In the genomic region with DNA sequence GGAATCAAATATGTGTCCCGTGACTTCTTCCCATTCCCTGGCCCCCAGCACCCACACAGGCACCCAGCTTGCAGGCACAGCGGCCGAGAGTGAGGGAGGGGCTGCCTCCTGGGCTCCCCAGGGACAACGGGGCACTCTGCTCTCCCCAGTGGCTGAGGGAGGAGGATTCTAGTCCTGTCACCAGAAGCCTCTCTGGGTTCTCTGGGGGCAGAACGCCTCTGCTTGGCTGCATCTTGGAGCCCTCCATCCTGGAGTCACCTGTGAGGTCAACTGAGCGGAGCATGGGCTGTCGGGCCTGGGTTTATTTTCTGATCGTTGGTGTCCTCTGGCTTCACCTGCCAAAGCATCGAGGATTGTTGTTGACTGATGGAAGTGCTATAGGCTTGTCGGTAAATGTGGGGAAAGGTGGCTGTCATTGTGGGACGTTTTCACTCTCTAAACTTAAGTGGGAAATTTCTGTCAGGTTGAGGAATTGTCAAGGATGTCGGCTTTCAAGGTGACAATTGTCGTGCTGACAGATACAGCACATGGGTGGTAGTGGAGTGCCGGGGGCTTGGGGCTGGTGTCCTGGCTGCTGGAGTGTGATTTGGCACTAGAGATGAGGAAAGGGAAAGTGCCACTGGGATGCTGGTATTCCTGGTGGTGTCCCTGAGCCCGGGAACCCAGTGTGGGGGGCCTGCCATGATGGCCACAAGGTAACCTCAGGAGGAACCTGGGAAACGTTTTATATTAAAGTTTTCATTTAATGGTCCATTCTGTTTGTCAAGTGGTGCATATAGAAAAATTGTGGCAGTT, we compare ENCODE assay signal across 15 cellular contexts.
"Had no signal": no experiment of that assay in that cellular context is flagged by ENCODE, and none has a peak within 500 bp of the region (broad histone marks: within the 10 kb centered on the region; RNA-seq: fewer than 3 reads in every experiment).

No MANE protein-coding gene starts in this region.

- H3K27ac Mint-ChIP-seq: activated CD8-positive, alpha-beta T cell treated with anti-CD3 and anti-CD28 coated beads, Interleukin-2, amount 10 ng/mL, durations not matched to agents 7 days and 5 days; activated naive CD8-positive, alpha-beta T cell; dendritic cell treated with granulocyte-macrophage colony-stimulating factor and Interleukin-4, amounts not matched to agents 40 ng/mL and 50 ng/mL, for 4 days; stimulated activated naive B cell treated with anti-CD40 and anti-IgM and Interleukin-4, amounts not matched to agents 10 μg/mL and 1 μg/mL and 100 μg/mL, for 72 hours; T-helper 2 cell treated with Interferon-gamma antibody and Interleukin-4, amounts not matched to agents 5 μg/mL and 100 μg/mL, for 36 hours had no signal

- H3K9me3 ChIP-seq: spleen, thoracic aorta, upper lobe of right lung had no signal

- H3K27me3 Mint-ChIP-seq: activated naive CD8-positive, alpha-beta T cell; dendritic cell treated with granulocyte-macrophage colony-stimulating factor and Interleukin-4, amounts not matched to agents 40 ng/mL and 50 ng/mL, for 4 days; stimulated activated naive B cell treated with anti-CD40 and anti-IgM and Interleukin-4, amounts not matched to agents 10 μg/mL and 1 μg/mL and 100 μg/mL, for 72 hours had no signal

- DNase-seq: activated CD8-positive, alpha-beta T cell treated with anti-CD3 and anti-CD28 coated beads, Interleukin-2, amount 10 ng/mL, durations not matched to agents 7 days and 5 days; activated gamma-delta T cell; activated T-cell treated with anti-CD3 and anti-CD28 coated beads, Interleukin-2, amount 50 U/mL, for 48 hours; effector CD8-positive, alpha-beta T cell; mesenchymal stem cell; naive thymus-derived CD8-positive, alpha-beta T cell; nucleus accumbens; spleen; stimulated activated CD4-positive, alpha-beta T cell treated with anti-CD3 and anti-CD28 coated beads, Interleukin-4, amount 100 ng/mL, for 4 hours; stimulated activated naive B cell treated with anti-CD40 and anti-IgM and Interleukin-4, amounts not matched to agents 10 μg/mL and 1 μg/mL and 100 μg/mL, for 72 hours; upper lobe of right lung had no signal

- H3K4me3 Mint-ChIP-seq: activated naive CD8-positive, alpha-beta T cell; dendritic cell treated with granulocyte-macrophage colony-stimulating factor and Interleukin-4, amounts not matched to agents 40 ng/mL and 50 ng/mL, for 4 days; stimulated activated naive B cell treated with anti-CD40 and anti-IgM and Interleukin-4, amounts not matched to agents 10 μg/mL and 1 μg/mL and 100 μg/mL, for 72 hours had no signal

- H3K4me1 Mint-ChIP-seq: stimulated activated naive B cell treated with anti-CD40 and anti-IgM and Interleukin-4, amounts not matched to agents 10 μg/mL and 1 μg/mL and 100 μg/mL, for 72 hours had no signal

- H3K9me3 Mint-ChIP-seq: dendritic cell treated with granulocyte-macrophage colony-stimulating factor and Interleukin-4, amounts not matched to agents 40 ng/mL and 50 ng/mL, for 4 days; naive thymus-derived CD8-positive, alpha-beta T cell; stimulated activated naive B cell treated with anti-CD40 and anti-IgM and Interleukin-4, amounts not matched to agents 10 μg/mL and 1 μg/mL and 100 μg/mL, for 72 hours; T-helper 2 cell treated with Interferon-gamma antibody and Interleukin-4, amounts not matched to agents 5 μg/mL and 100 μg/mL, for 36 hours had no signal

- ATAC-seq: naive thymus-derived CD8-positive, alpha-beta T cell; stimulated activated naive B cell treated with anti-CD40 and anti-IgM and Interleukin-4, amounts not matched to agents 10 μg/mL and 1 μg/mL and 100 μg/mL, for 72 hours; upper lobe of right lung had no signal

- H3K36me3 Mint-ChIP-seq: activated naive CD8-positive, alpha-beta T cell; stimulated activated naive B cell treated with anti-CD40 and anti-IgM and Interleukin-4, amounts not matched to agents 10 μg/mL and 1 μg/mL and 100 μg/mL, for 72 hours had no signal
